Comparison of ENCODE assay signal across 9 cellular contexts in genomic region chr2:230589497-230590015, GRCh38.
DNase-seq lines count a peak whose midpoint lies in the region; ATAC-seq and TF ChIP-seq lines count a peak whose summit lies in the region.
"Had no signal": no experiment of that assay in that cellular context is flagged by ENCODE, and none has a peak within 500 bp of the region (broad histone marks: within the 10 kb centered on the region; RNA-seq: fewer than 3 reads in every experiment).

No MANE protein-coding gene starts in this region.

- no peak overlapping the region for H4K8ac ChIP-seq in mesenchymal stem cell (ENCODE audit: low read length)

- H2BK5ac ChIP-seq in mesenchymal stem cell (ENCODE audit: low read depth, low read length, poor library complexity, severe bottlenecking), result no peak overlapping the region

- no peak overlapping the region for H4K91ac ChIP-seq in mesenchymal stem cell (ENCODE audit: low read length)

- no peaks in the 10 kb centered on the region for H3K4me1 ChIP-seq in esophagus squamous epithelium
- no peaks in the 10 kb centered on the region for H3K4me1 ChIP-seq in sigmoid colon
- H3K4me1 ChIP-seq in mesenchymal stem cell (ENCODE audit: control insufficient read depth, insufficient read depth, low read depth, low read length), result no peaks in the 10 kb centered on the region

- H3K4me3 Mint-ChIP-seq in activated T-helper 2 cell treated with anti-CD3 and anti-CD28 coated beads, Interferon-gamma antibody, Interleukin-2, Interleukin-4, amounts not matched to agents 10 μg/mL and 5 μg/mL and 100 μg/mL, durations not matched to agents 14 hours and 24 hours and 36 hours (ENCODE audit: low read depth), result no peak overlapping the region

- H3K9ac ChIP-seq in mesenchymal stem cell (ENCODE audit: low read length), result no peak overlapping the region

- no peak for TF ChIP-seq CTCF in GM12864 (IDR thresholded peaks at IDR 0.05; ENCODE audit: low read depth, low read length, missing control alignments)
- no peak for TF ChIP-seq CTCF in esophagus squamous epithelium (IDR thresholded peaks at IDR 0.05)
- no peak for TF ChIP-seq CTCF in sigmoid colon (IDR thresholded peaks at IDR 0.05)

- H3K27me3 ChIP-seq in esophagus squamous epithelium, result peaks cover 0 to 8% (median 0%) of the 10 kb centered on the region in 4 donors
- H3K27me3 ChIP-seq in sigmoid colon, result no peaks in the 10 kb centered on the region
- peaks cover 0 to 8% of the 10 kb centered on the region in 2 experiments for H3K27me3 ChIP-seq in mesenchymal stem cell (ENCODE audit: control insufficient read depth in 1 of 2, insufficient read depth in 1 of 2, low read length in 2 of 2)

- peaks cover 45% of the 10 kb centered on the region for H3K4me1 Mint-ChIP-seq in activated T-helper 2 cell treated with anti-CD3 and anti-CD28 coated beads, Interferon-gamma antibody, Interleukin-2, Interleukin-4, amounts not matched to agents 10 μg/mL and 5 μg/mL and 100 μg/mL, durations not matched to agents 14 hours and 24 hours and 36 hours (ENCODE audit: low read depth)

- no peak overlapping the region for H2BK15ac ChIP-seq in mesenchymal stem cell (ENCODE audit: low read depth, poor library complexity, severe bottlenecking)

- DNase-seq in GM12864 (ENCODE audit: low read depth), result peak; percentile 98
- no peak for DNase-seq in activated T-helper 2 cell treated with anti-CD3 and anti-CD28 coated beads, Interferon-gamma antibody, Interleukin-2, Interleukin-4, amounts not matched to agents 10 μg/mL and 5 μg/mL and 100 μg/mL, durations not matched to agents 14 hours and 24 hours and 36 hours (ENCODE audit: low spot score)
- DNase-seq in HT-29 (ENCODE audit: low spot score), result no peak
- no peak for DNase-seq in esophagus squamous epithelium (lab: John Stamatoyannopoulos, UW)
- no peak for DNase-seq in sigmoid colon
- DNase-seq in mesenchymal stem cell, result no peak
- DNase-seq: GDM1 had no signal

- H3K79me1 ChIP-seq in mesenchymal stem cell (replicated peaks; ENCODE audit: low read length, poor library complexity, severe bottlenecking), result no peaks in the 10 kb centered on the region

- no peak overlapping the region for H3K4me2 ChIP-seq in mesenchymal stem cell (ENCODE audit: low read length, poor library complexity, severe bottlenecking)

- H3K18ac ChIP-seq in mesenchymal stem cell (ENCODE audit: low read depth in 1 of 2, low read length in 2 of 2), result no peak overlapping the region

- H3K36me3 ChIP-seq in esophagus squamous epithelium, result no peaks in the 10 kb centered on the region
- no peaks in the 10 kb centered on the region for H3K36me3 ChIP-seq in sigmoid colon
- H3K36me3 ChIP-seq in mesenchymal stem cell (ENCODE audit: control insufficient read depth in 1 of 2, insufficient read depth in 2 of 2, low read depth in 1 of 2, low read length in 2 of 2), result no peaks in the 10 kb centered on the region

- H3K27ac ChIP-seq in esophagus squamous epithelium (no peak overlapping the region), sigmoid colon (no peak overlapping the region), mesenchymal stem cell (ENCODE audit: low read length, poor library complexity, severe bottlenecking) (no peak overlapping the region)

- H3K4me3 ChIP-seq in GM12864 (ENCODE audit: low read depth, low read length) (peak overlapping the region; percentile 59), esophagus squamous epithelium (no peak overlapping the region), sigmoid colon (no peak overlapping the region), mesenchymal stem cell (ENCODE audit: insufficient read depth in 1 of 2, low read depth in 1 of 2, low read length in 2 of 2) (no peak overlapping the region)

- ATAC-seq in GM19397 (IDR thresholded peaks at IDR 0.05; ENCODE audit: unreplicated experiment), result peak; percentile 95
- ATAC-seq in HG03159 (IDR thresholded peaks at IDR 0.05; ENCODE audit: unreplicated experiment), result peak; percentile 96

- H3K23ac ChIP-seq in mesenchymal stem cell (ENCODE audit: low read length in 2 of 2), result no peak overlapping the region

- no peak overlapping the region for H2BK120ac ChIP-seq in mesenchymal stem cell (ENCODE audit: low read depth, low read length)

- no peak for TF ChIP-seq POLR2A in esophagus squamous epithelium (IDR thresholded peaks at IDR 0.05)
- no peak for TF ChIP-seq POLR2A in sigmoid colon (IDR thresholded peaks at IDR 0.05)

- H2AFZ ChIP-seq in mesenchymal stem cell (ENCODE audit: low read depth, low read length), result no peak overlapping the region

- peak overlapping the region; percentile 35 for H3K27ac Mint-ChIP-seq in activated T-helper 2 cell treated with anti-CD3 and anti-CD28 coated beads, Interferon-gamma antibody, Interleukin-2, Interleukin-4, amounts not matched to agents 10 μg/mL and 5 μg/mL and 100 μg/mL, durations not matched to agents 14 hours and 24 hours and 36 hours

- TF ChIP-seq EP300 in sigmoid colon (IDR thresholded peaks at IDR 0.05), result no peak

- peaks cover 18% of the 10 kb centered on the region for H3K36me3 Mint-ChIP-seq in activated T-helper 2 cell treated with anti-CD3 and anti-CD28 coated beads, Interferon-gamma antibody, Interleukin-2, Interleukin-4, amounts not matched to agents 10 μg/mL and 5 μg/mL and 100 μg/mL, durations not matched to agents 14 hours and 24 hours and 36 hours (ENCODE audit: low read depth)

- 64 to 87% methylated on average over 3 of the region's 3 CpGs for WGBS in esophagus squamous epithelium, 2 donors
- WGBS in sigmoid colon, 2 donors, result 63 to 74% methylated on average over 3 of the region's 3 CpGs
- 97% methylated on average over 1 of the region's 3 CpGs for WGBS in mesenchymal stem cell

- peaks cover 21% of the 10 kb centered on the region for H3K9me3 Mint-ChIP-seq in activated T-helper 2 cell treated with anti-CD3 and anti-CD28 coated beads, Interferon-gamma antibody, Interleukin-2, Interleukin-4, amounts not matched to agents 10 μg/mL and 5 μg/mL and 100 μg/mL, durations not matched to agents 14 hours and 24 hours and 36 hours

- H3K27me3 Mint-ChIP-seq in activated T-helper 2 cell treated with anti-CD3 and anti-CD28 coated beads, Interferon-gamma antibody, Interleukin-2, Interleukin-4, amounts not matched to agents 10 μg/mL and 5 μg/mL and 100 μg/mL, durations not matched to agents 14 hours and 24 hours and 36 hours (ENCODE audit: low read depth), result no peaks in the 10 kb centered on the region

- H2BK12ac ChIP-seq in mesenchymal stem cell (ENCODE audit: low read length in 2 of 2), result no peak overlapping the region

- intact Hi-C loops in activated T-helper 2 cell treated with anti-CD3 and anti-CD28 coated beads, Interferon-gamma antibody, Interleukin-2, Interleukin-4, amounts not matched to agents 10 μg/mL and 5 μg/mL and 100 μg/mL, durations not matched to agents 14 hours and 24 hours and 36 hours (cut with micrococcal nuclease), result loop anchor here (10.0 kb wide), 1 partner anchor 145 kb away; no protein-coding TSS in a partner anchor
- intact Hi-C loops in esophagus squamous epithelium (cut with DNase I), result no loop called here
- intact Hi-C loops in sigmoid colon (cut with DNase I), result no loop called here

- H3K9me3 ChIP-seq in esophagus squamous epithelium (no peaks in the 10 kb centered on the region), sigmoid colon (no peaks in the 10 kb centered on the region), mesenchymal stem cell (ENCODE audit: control insufficient read depth, low read length) (no peaks in the 10 kb centered on the region)

- H2AK5ac ChIP-seq in mesenchymal stem cell (ENCODE audit: low read length, severe bottlenecking), result no peak overlapping the region

- H3K14ac ChIP-seq in mesenchymal stem cell (ENCODE audit: low read length in 2 of 2), result no peak overlapping the region

- no peak overlapping the region for H3K4ac ChIP-seq in mesenchymal stem cell (ENCODE audit: low read depth in 1 of 2, low read length in 2 of 2)
